Comparison of ENCODE assay signal across 1 cellular context in genomic region chr3:50592568-50592967, GRCh38.
TF ChIP-seq lines count a peak whose summit lies in the region.

No MANE protein-coding gene starts in this region.

TF ChIP-seq in liver, 16 proteins besides CTCF, POLR2A, EP300 and RAD21 (continued from another document):
- no peak for TF ChIP-seq MAX (IDR thresholded peaks at IDR 0.05)
- no peak for TF ChIP-seq YY1 (IDR thresholded peaks at IDR 0.05)
